22 cellular contexts compared by ENCODE assay signal in genomic region chr17:62648954-62649294, GRCh38. TPM values are rescaled to one million over a fixed set of nuclear protein-coding genes. Genes with fewer than 3 reads are reported as not detected.
DNase-seq lines count a peak whose midpoint lies in the region; ATAC-seq and TF ChIP-seq lines count a peak whose summit lies in the region.
"Had no signal": no experiment of that assay in that cellular context is flagged by ENCODE, and none has a peak within 500 bp of the region (broad histone marks: within the 10 kb centered on the region; RNA-seq: fewer than 3 reads in every experiment).

No MANE protein-coding gene starts in this region.

- TF ChIP-seq CTCF in coronary artery (IDR thresholded peaks at IDR 0.05): no peak
- TF ChIP-seq CTCF in tibial artery (IDR thresholded peaks at IDR 0.05): no peak
- no peak for TF ChIP-seq CTCF in OCI-LY7 (conservative IDR thresholded peaks at IDR 0.05; ENCODE audit: low read length)

- H2AFZ ChIP-seq in OCI-LY7 (ENCODE audit: low read length): no peak overlapping the region

- H3K4me3 ChIP-seq in coronary artery (no peak overlapping the region), mesodermal cell (ENCODE audit: extremely low read depth, insufficient read depth, low read length, poor library complexity, severe bottlenecking) (no peak overlapping the region), tibial artery (no peak overlapping the region), OCI-LY7 (ENCODE audit: low read depth, low read length, poor library complexity, severe bottlenecking) (no peak overlapping the region)
- H3K4me3 ChIP-seq: right lobe of liver had no signal

- no TSS peak for BruUV-seq in OCI-LY7 (replicated peaks; lab: Mats Ljungman, UMichigan)

- no peaks in the 10 kb centered on the region for H3K9me3 ChIP-seq in mesodermal cell (ENCODE audit: control insufficient read depth, low read length)
- H3K9me3 ChIP-seq in tibial artery: no peaks in the 10 kb centered on the region
- no peaks in the 10 kb centered on the region for H3K9me3 ChIP-seq in OCI-LY7 (ENCODE audit: low read length)
- H3K9me3 ChIP-seq: right lobe of liver had no signal

- H3K4me2 ChIP-seq in OCI-LY7 (ENCODE audit: low read length): no peak overlapping the region

- 94% methylated on average over 3 to 4 of the region's 6 CpGs for WGBS in mesodermal cell (ENCODE audit: insufficient coverage in 2 of 2), 2 experiments

- H3K27me3 ChIP-seq in tibial artery: no peaks in the 10 kb centered on the region
- H3K27me3 ChIP-seq: right lobe of liver had no signal

- H3K27ac ChIP-seq in coronary artery: peak overlapping the region; percentile 50 to 71
- H3K27ac ChIP-seq in mesodermal cell (ENCODE audit: low read depth, low read length, severe bottlenecking): peak overlapping the region; percentile 41
- peak overlapping the region; percentile 38 to 59 for H3K27ac ChIP-seq in tibial artery
- no peak overlapping the region for H3K27ac ChIP-seq in OCI-LY7 (ENCODE audit: low read depth, low read length, poor library complexity, severe bottlenecking)
- H3K27ac ChIP-seq: 22Rv1, right lobe of liver had no signal

- H3K9me2 ChIP-seq in OCI-LY7 (ENCODE audit: insufficient read depth, low read length): no peaks in the 10 kb centered on the region

- H4K20me1 ChIP-seq in OCI-LY7 (ENCODE audit: insufficient read depth, low read length): no peaks in the 10 kb centered on the region

- no peaks in the 10 kb centered on the region for H3K79me2 ChIP-seq in OCI-LY7 (ENCODE audit: insufficient read depth, low read depth, low read length)

- POLR2A ChIA-PET in OCI-LY7 (lab: Charles Lee): no interaction called here

- H3K36me3 ChIP-seq in mesodermal cell (ENCODE audit: control insufficient read depth, insufficient read depth, low read length) (peaks cover 44% of the 10 kb centered on the region), tibial artery (no peaks in the 10 kb centered on the region), OCI-LY7 (ENCODE audit: insufficient read depth, low read length) (no peaks in the 10 kb centered on the region)
- H3K36me3 ChIP-seq: right lobe of liver had no signal

- peaks cover 24% of the 10 kb centered on the region for H3K4me1 ChIP-seq in mesodermal cell (ENCODE audit: control insufficient read depth, insufficient read depth, low read length, poor library complexity, severe bottlenecking)
- H3K4me1 ChIP-seq in tibial artery: peaks cover 0 to 31% (median 23%) of the 10 kb centered on the region in 4 donors
- no peaks in the 10 kb centered on the region for H3K4me1 ChIP-seq in OCI-LY7 (ENCODE audit: insufficient read depth, low read length, poor library complexity, severe bottlenecking)

- intact Hi-C loops in tibial artery (cut with DNase I; ENCODE audit: low total_unique reads) (no loop called here), OCI-LY7 (cut with micrococcal nuclease; ENCODE audit: unreplicated experiment) (no loop called here)

- ATAC-seq in HG02870 (IDR thresholded peaks at IDR 0.05; ENCODE audit: unreplicated experiment): no peak
- ATAC-seq: right lobe of liver had no signal

- CTCF ChIA-PET in OCI-LY7 (lab: Charles Lee; ENCODE audit: unreplicated experiment): no interaction called here

- DNase-seq in activated T-cell treated with anti-CD3 and anti-CD28 coated beads, Interleukin-2, amount 50 U/mL, for 1 hour: peak; percentile 4
- DNase-seq in activated T-cell treated with anti-CD3 and anti-CD28 coated beads, Interleukin-2, amount 50 U/mL, for 48 hours: no peak
- DNase-seq in coronary artery (ENCODE audit: low spot score) (no peak), tibial artery (peak in 1 of 2 donors; percentile 43), OCI-LY7 (ENCODE audit: low spot score) (no peak), NCI-H774 (lab: John Stamatoyannopoulos, UW) (no peak)
- DNase-seq: activated CD4-positive, alpha-beta T cell treated with anti-CD3 and anti-CD28 coated beads for 48 hours; activated CD8-positive, alpha-beta memory T cell treated with anti-CD3 and anti-CD28 coated beads, Interleukin-2, amount 50 U/mL, for 48 hours; activated naive CD4-positive, alpha-beta T cell treated with anti-CD3 and anti-CD28 coated beads for 36 hours; anterior cingulate cortex; Calu3; cortex of kidney; kidney glomerular epithelial cell; NCI-H1105; NCI-H2081 treated with DMSO at 0.1 percent for 48 hours; NCI-H510A; stimulated activated naive CD4-positive, alpha-beta T cell; trophoblast cell had no signal

RNA-seq across cellular contexts. Expression of gene MRC2, which starts 21.5 kb away (rescaled TPM):
- 253 TPM for polyA plus RNA-seq in mesodermal cell (2013, experiment 1 of 2)
- 200 TPM for polyA plus RNA-seq in mesodermal cell (2013, experiment 2 of 2)
- total RNA-seq in OCI-LY7 (2014; rRNA removed; shearing (Covaris generic)): 0.05 and 0.19 TPM in 2 replicates
- total RNA-seq in OCI-LY7 (2022): 0.27 TPM in 1 of 2 replicates, not detected in the other
